ENCODE assay signal across 7 cellular contexts in genomic region chr16:30774367-30775130, GRCh38. TPM values are rescaled to one million over a fixed set of nuclear protein-coding genes. Genes with fewer than 3 reads are reported as not detected.
DNase-seq lines count a peak whose midpoint lies in the region; ATAC-seq, FAIRE-seq and TF ChIP-seq lines count a peak whose summit lies in the region.

No MANE protein-coding gene starts in this region.

- H3K9me3 ChIP-seq in astrocyte (ENCODE audit: insufficient read depth, low read depth, low read length) (no peaks in the 10 kb centered on the region), keratinocyte (ENCODE audit: control insufficient read depth, low read depth, low read length) (no peaks in the 10 kb centered on the region), stomach (no peaks in the 10 kb centered on the region)

- no peak overlapping the region for H3K27ac ChIP-seq in astrocyte (ENCODE audit: low read depth, low read length)
- no peak overlapping the region for H3K27ac ChIP-seq in keratinocyte (ENCODE audit: control insufficient read depth, insufficient read depth, low read length)
- H3K27ac ChIP-seq in stomach, result peak overlapping the region; percentile 73 to 91 (median 84)

- intact Hi-C loops in stomach (cut with DNase I; ENCODE audit: low total_unique reads), result no loop called here

- H3K36me3 Mint-ChIP-seq in astrocyte (ENCODE audit: low read depth, unreplicated experiment), result peaks cover 18% of the 10 kb centered on the region

- no peaks in the 10 kb centered on the region for H3K9me3 Mint-ChIP-seq in astrocyte (ENCODE audit: unreplicated experiment)

- H2AFZ ChIP-seq in astrocyte (ENCODE audit: low read depth, low read length) (no peak overlapping the region), keratinocyte (ENCODE audit: control insufficient read depth, low read length) (no peak overlapping the region)

- dilution Hi-C loops in keratinocyte (cut with MboI; ENCODE audit: extremely low pct_ligation_motif_present, low sequenced_read_pairs), result loop anchor here (25.0 kb wide), 1 partner anchor 113 kb away; the partner anchor contains the start of genes BCL7C and CTF1

- H3K4me3 ChIP-seq in astrocyte (ENCODE audit: insufficient read depth, low read depth, low read length), result peak overlapping the region; percentile 73
- peak overlapping the region in 2 of 3 experiments; percentile 55 to 75 for H3K4me3 ChIP-seq in keratinocyte (ENCODE audit: control insufficient read depth in 2 of 3, extremely low read depth in 1 of 3, insufficient read depth in 2 of 3, low read depth in 1 of 3, low read length in 3 of 3)
- peak overlapping the region; percentile 64 to 75 (median 69) for H3K4me3 ChIP-seq in stomach

- DNase-seq in astrocyte (ENCODE audit: low read depth), result no peak
- no peak for DNase-seq in keratinocyte (ENCODE audit: low read depth, low spot score)
- DNase-seq in stomach, result no peak
- no peak for DNase-seq in NCI-H146 treated with DMSO at 0.1 percent for 48 hours (lab: John Stamatoyannopoulos, UW; ENCODE audit: unreplicated experiment)
- no peak for DNase-seq in NOMO-1 (lab: John Stamatoyannopoulos, UW; ENCODE audit: unreplicated experiment in 2 of 2)
- no peak for DNase-seq in occipital lobe (lab: John Stamatoyannopoulos, UW)

- FAIRE-seq in astrocyte (lab: Jason Lieb, UNC) (no peak), keratinocyte (lab: Jason Lieb, UNC) (no peak)

- peaks cover 15% of the 10 kb centered on the region for H3K4me1 ChIP-seq in astrocyte (ENCODE audit: insufficient read depth, low read length)
- H3K4me1 ChIP-seq in keratinocyte (ENCODE audit: control insufficient read depth, extremely low read depth, insufficient read depth, low read length), result peaks cover 9% of the 10 kb centered on the region
- peaks cover 21 to 40% (median 31%) of the 10 kb centered on the region in 4 donors for H3K4me1 ChIP-seq in stomach

- H3K27ac Mint-ChIP-seq in astrocyte (ENCODE audit: unreplicated experiment), result peak overlapping the region; percentile 95

- H3K36me3 ChIP-seq in astrocyte (ENCODE audit: insufficient read depth, low read length) (peaks cover 22% of the 10 kb centered on the region), keratinocyte (ENCODE audit: control insufficient read depth in 2 of 2, extremely low read depth in 1 of 2, insufficient read depth in 2 of 2, low read length in 2 of 2) (peaks cover 19 to 29% of the 10 kb centered on the region in 2 experiments), stomach (peaks cover 40 to 53% (median 51%) of the 10 kb centered on the region in 4 donors)

- ATAC-seq in HG02885 (IDR thresholded peaks at IDR 0.05; ENCODE audit: poor library complexity, unreplicated experiment), result peak; percentile 5

- H3K4me1 Mint-ChIP-seq in astrocyte (ENCODE audit: low read depth, unreplicated experiment), result peaks cover 7% of the 10 kb centered on the region

- H3K4me3 Mint-ChIP-seq in astrocyte (ENCODE audit: unreplicated experiment), result peak overlapping the region; percentile 91

- H3K9ac ChIP-seq in astrocyte (ENCODE audit: low read length), result peak overlapping the region; percentile 89
- peak overlapping the region; percentile 90 for H3K9ac ChIP-seq in keratinocyte (ENCODE audit: control insufficient read depth, extremely low read depth, insufficient read depth, low read length)

- TF ChIP-seq EP300 in stomach (IDR thresholded peaks at IDR 0.05), result no peak

- no peaks in the 10 kb centered on the region for H3K9me1 ChIP-seq in keratinocyte (ENCODE audit: control insufficient read depth, extremely low read depth, insufficient read depth, low read length)

- H3K4me2 ChIP-seq in astrocyte (ENCODE audit: low read length) (peak overlapping the region; percentile 98), keratinocyte (ENCODE audit: control insufficient read depth, extremely low read depth, insufficient read depth, low read depth, low read length) (peak overlapping the region; percentile 97)

- H3K27me3 ChIP-seq in astrocyte (ENCODE audit: insufficient read depth, low read length) (no peaks in the 10 kb centered on the region), keratinocyte (ENCODE audit: control insufficient read depth, extremely low read depth, insufficient read depth, low read length) (no peaks in the 10 kb centered on the region), stomach (no peaks in the 10 kb centered on the region)

- peaks cover 21% of the 10 kb centered on the region for H4K20me1 ChIP-seq in astrocyte (ENCODE audit: insufficient read depth, low read length)
- no peaks in the 10 kb centered on the region for H4K20me1 ChIP-seq in keratinocyte (ENCODE audit: control insufficient read depth, extremely low read depth, insufficient read depth, low read length)

- peaks cover 5% of the 10 kb centered on the region for H3K79me2 ChIP-seq in astrocyte (ENCODE audit: insufficient read depth, low read length)
- H3K79me2 ChIP-seq in keratinocyte (ENCODE audit: control insufficient read depth, insufficient read depth, low read length), result no peaks in the 10 kb centered on the region

- no peak for TF ChIP-seq POLR2A in stomach (IDR thresholded peaks at IDR 0.05)

- 45 to 60% (median 57%) methylated on average over 7 to 8 of the region's 8 CpGs for WGBS in stomach, 5 donors

- H3K27me3 Mint-ChIP-seq in astrocyte (ENCODE audit: low read depth, unreplicated experiment), result no peaks in the 10 kb centered on the region

- no peak for TF ChIP-seq CTCF in astrocyte (IDR thresholded peaks at IDR 0.05; ENCODE audit: insufficient read depth, low read depth, low read length)
- TF ChIP-seq CTCF in keratinocyte (optimal IDR thresholded peaks at IDR 0.05 in 1 of 3, IDR thresholded peaks at IDR 0.05 in 1 of 3, conservative IDR thresholded peaks at IDR 0.05 in 1 of 3; ENCODE audit: extremely low read depth in 1 of 3, insufficient read depth in 2 of 3, low read length in 3 of 3), result no peak
- no peak for TF ChIP-seq CTCF in stomach (IDR thresholded peaks at IDR 0.05)

RNA-seq across cellular contexts. Expression of gene RNF40, which starts 12.4 kb away (rescaled TPM):
- 85.4 and 94.6 TPM in 2 replicates for total RNA-seq in astrocyte
- polyA plus RNA-seq in keratinocyte, result 45.2 to 59.6 TPM (median 52.7 TPM) in 3 replicates
- polyA plus RNA-seq in keratinocyte (2011; ENCODE audit: low read depth), result 53.5 TPM
- polyA plus RNA-seq in keratinocyte (2011; cell fraction: cytosol; rRNA removed), result 43.2 and 45.2 TPM in 2 replicates
- 67.2 and 85.5 TPM in 2 replicates for polyA plus RNA-seq in keratinocyte (2011; cell fraction: nucleus; rRNA removed)
- polyA plus RNA-seq in keratinocyte (2012; ENCODE audit: low replicate concordance), result 43.1 and 60.9 TPM in 2 replicates
- polyA minus RNA-seq in keratinocyte, result 63.2 to 88.0 TPM (median 66.8 TPM) in 3 replicates
- 42.8 TPM for polyA minus RNA-seq in keratinocyte (2011; cell fraction: cytosol; rRNA and poly(A)+ RNA removed)
- 23.4 and 43.4 TPM in 2 replicates for polyA minus RNA-seq in keratinocyte (2011; cell fraction: nucleus; rRNA and poly(A)+ RNA removed)
- total RNA-seq in stomach, result 100 to 1,000 TPM in 1 of 5 donors, 10 to 100 TPM in 4; 17.5 to 155 (median 55.1) TPM
- 10 to 100 TPM; 43.7 to 57.0 (median 53.9) TPM for polyA plus RNA-seq in stomach
- 80.0 TPM for total RNA-seq in occipital lobe

RNA-seq across cellular contexts. Expression of gene ZNF629, which starts 12.5 kb away (rescaled TPM):
- 17.4 and 17.6 TPM in 2 replicates for total RNA-seq in astrocyte
- polyA plus RNA-seq in keratinocyte, result 3.6 to 6.0 TPM (median 4.1 TPM) in 3 replicates
- 2.0 TPM for polyA plus RNA-seq in keratinocyte (2011; ENCODE audit: low read depth)
- 3.4 and 5.1 TPM in 2 replicates for polyA plus RNA-seq in keratinocyte (2011; cell fraction: cytosol; rRNA removed)
- 10.3 and 12.4 TPM in 2 replicates for polyA plus RNA-seq in keratinocyte (2011; cell fraction: nucleus; rRNA removed)
- polyA plus RNA-seq in keratinocyte (2012; ENCODE audit: low replicate concordance), result 5.5 and 11.0 TPM in 2 replicates
- polyA minus RNA-seq in keratinocyte, result 4.6 to 9.9 TPM (median 5.6 TPM) in 3 replicates
- polyA minus RNA-seq in keratinocyte (2011; cell fraction: cytosol; rRNA and poly(A)+ RNA removed), result 8.1 TPM
- polyA minus RNA-seq in keratinocyte (2011; cell fraction: nucleus; rRNA and poly(A)+ RNA removed), result 10.2 and 11.9 TPM in 2 replicates
- total RNA-seq in stomach, result 10 to 100 TPM; 10.7 to 21.3 (median 18.3) TPM
- 1 to 10 TPM; 4.4 to 5.9 (median 4.9) TPM for polyA plus RNA-seq in stomach
- total RNA-seq in occipital lobe, result 11.5 TPM

RNA-seq across cellular contexts. Expression of gene CFAP119, which starts 12.7 kb away (rescaled TPM):
- total RNA-seq in astrocyte, result 4.0 and 4.1 TPM in 2 replicates
- polyA plus RNA-seq in keratinocyte, result 2.2 to 3.0 TPM (median 2.3 TPM) in 3 replicates
- polyA plus RNA-seq in keratinocyte (2011; ENCODE audit: low read depth), result 0.62 TPM
- polyA plus RNA-seq in keratinocyte (2011; cell fraction: cytosol; rRNA removed), result 0.34 and 0.39 TPM in 2 replicates
- 7.1 and 7.8 TPM in 2 replicates for polyA plus RNA-seq in keratinocyte (2011; cell fraction: nucleus; rRNA removed)
- polyA plus RNA-seq in keratinocyte (2012; ENCODE audit: low replicate concordance), result 0.97 and 2.1 TPM in 2 replicates
- 0.35 TPM in 1 of 3 replicates, not detected in the others for polyA minus RNA-seq in keratinocyte
- polyA minus RNA-seq in keratinocyte (2011; cell fraction: cytosol; rRNA and poly(A)+ RNA removed), result 3.1 TPM
- 0.39 and 0.63 TPM in 2 replicates for polyA minus RNA-seq in keratinocyte (2011; cell fraction: nucleus; rRNA and poly(A)+ RNA removed)
- 10 to 100 TPM in 2 of 5 donors, 1 to 10 TPM in 1, not detected in 2; 2.0 to 71.2 (median 13.9) TPM for total RNA-seq in stomach
- polyA plus RNA-seq in stomach, result 10 to 100 TPM in 1 of 3 donors, 1 to 10 TPM in 2; 8.9 to 11.4 (median 9.4) TPM
- 1.6 TPM for total RNA-seq in occipital lobe

RNA-seq across cellular contexts. Expression of gene PHKG2, which starts 26.3 kb away (rescaled TPM):
- total RNA-seq in astrocyte (31.1 and 34.2 TPM in 2 replicates), stomach (100 to 1,000 TPM in 1 of 5 donors, 10 to 100 TPM in 4; 18.2 to 104 (median 28.0) TPM), occipital lobe (12.0 TPM)
- polyA plus RNA-seq in keratinocyte (28.9 to 40.6 TPM (median 31.8 TPM) in 3 replicates), stomach (10 to 100 TPM; 29.3 to 41.5 (median 35.6) TPM)
- polyA plus RNA-seq in keratinocyte (2011; ENCODE audit: low read depth), result 9.0 TPM
- 16.2 and 16.6 TPM in 2 replicates for polyA plus RNA-seq in keratinocyte (2011; cell fraction: cytosol; rRNA removed)
- 121 and 138 TPM in 2 replicates for polyA plus RNA-seq in keratinocyte (2011; cell fraction: nucleus; rRNA removed)
- 20.9 and 28.6 TPM in 2 replicates for polyA plus RNA-seq in keratinocyte (2012; ENCODE audit: low replicate concordance)
- polyA minus RNA-seq in keratinocyte, result 29.8 to 36.4 TPM (median 34.7 TPM) in 3 replicates
- 15.7 TPM for polyA minus RNA-seq in keratinocyte (2011; cell fraction: cytosol; rRNA and poly(A)+ RNA removed)
- polyA minus RNA-seq in keratinocyte (2011; cell fraction: nucleus; rRNA and poly(A)+ RNA removed), result 28.6 and 36.6 TPM in 2 replicates

Comparison
In these comparisons a context has a peak if more than half of its experiments do, and no peak if none do; other contexts are left out.
1. H3K27ac ChIP-seq: peak in stomach (5 of 5); none in astrocyte (single experiment) and keratinocyte (single experiment).
2. Peak in every context shown above with its lines, with median percentiles within 50 percentile points of each other: H3K4me3 ChIP-seq.